Comparison of ENCODE assay signal across 8 cellular contexts in the genomic region with DNA sequence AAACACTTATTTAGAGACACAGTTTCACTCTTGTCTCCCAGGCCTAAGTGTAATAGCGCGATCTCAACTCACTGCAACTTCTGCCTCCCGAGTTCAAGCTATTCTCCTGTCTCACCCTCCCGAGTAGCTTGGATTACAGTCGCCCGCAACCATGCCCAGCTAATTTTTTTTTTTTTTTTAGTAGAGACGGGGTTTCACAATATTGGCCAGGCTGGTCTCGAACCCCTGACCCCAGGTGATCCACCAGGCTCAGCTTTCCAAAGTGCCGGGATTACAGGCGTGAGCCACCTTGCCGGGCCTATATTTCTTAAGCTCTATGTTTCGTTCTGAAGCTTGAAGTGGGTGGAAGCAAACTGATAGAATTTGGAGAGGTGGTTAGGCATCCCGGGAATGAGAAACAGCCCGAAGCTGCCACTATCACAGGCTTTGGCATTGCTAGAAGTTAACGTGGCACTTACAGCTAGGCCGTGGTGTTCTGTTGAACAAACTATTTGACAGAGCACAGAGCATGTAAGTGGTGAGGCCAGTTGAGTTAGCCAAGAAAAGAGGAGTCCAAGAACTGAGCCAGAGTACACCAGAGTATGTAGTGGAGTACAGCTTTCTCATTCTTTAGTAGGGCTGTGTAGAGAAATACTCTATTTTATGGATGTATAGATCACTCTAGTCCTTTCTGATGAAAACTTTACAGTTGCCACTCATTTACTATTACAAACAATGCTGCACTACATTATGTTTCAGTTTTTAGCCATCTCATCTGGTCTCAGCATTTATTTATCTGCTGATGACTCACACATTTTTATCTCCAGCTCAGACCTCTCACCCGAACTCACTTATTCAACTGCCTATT.
DNase-seq lines count a peak whose midpoint lies in the region; ATAC-seq lines count a peak whose summit lies in the region.

No MANE protein-coding gene starts in this region.

- peak overlapping the region; percentile 27 for H2AK5ac ChIP-seq in trophoblast cell (ENCODE audit: low read length)

- ATAC-seq in T-cell (replicated peaks in 1 of 4), result no peak
- no peak for ATAC-seq in GM18873 (IDR thresholded peaks at IDR 0.05; ENCODE audit: low FRiP score, unreplicated experiment)
- no peak for ATAC-seq in GM18511 (IDR thresholded peaks at IDR 0.05; ENCODE audit: unreplicated experiment)
- ATAC-seq in GM21515 (IDR thresholded peaks at IDR 0.05; ENCODE audit: unreplicated experiment), result no peak

- H2BK5ac ChIP-seq in trophoblast cell (ENCODE audit: low read depth, low read length, poor library complexity), result peak overlapping the region; percentile 32

- H3K27ac ChIP-seq in trophoblast cell (ENCODE audit: low read depth, low read length), result peak overlapping the region; percentile 43

- no peaks in the 10 kb centered on the region for H3K27me3 ChIP-seq in trophoblast cell (ENCODE audit: insufficient read depth, low read length)

- H3K18ac ChIP-seq in trophoblast cell (ENCODE audit: low read length), result no peak overlapping the region

- no peak overlapping the region for H4K8ac ChIP-seq in trophoblast cell (ENCODE audit: low read depth, low read length)

- H2AFZ ChIP-seq in trophoblast cell (ENCODE audit: insufficient read depth, low read length, poor library complexity), result no peak overlapping the region

- H3K9me3 ChIP-seq in trophoblast cell (ENCODE audit: insufficient read depth, low read depth, low read length), result no peaks in the 10 kb centered on the region

- H3K14ac ChIP-seq in trophoblast cell (ENCODE audit: low read length), result no peak overlapping the region

- H3K4me2 ChIP-seq in trophoblast cell (ENCODE audit: low read length), result no peak overlapping the region

- POLR2A ChIA-PET in T-cell (lab: Charles Lee), result interaction anchor here (0.5 to 15.4 kb wide), 22 partner anchors 8 to 1868 kb away, joined by 3 to 682 read pairs (median 6); a partner anchor contains a TSS

- peak overlapping the region; percentile 82 to 93 (median 92) for H3K4me3 Mint-ChIP-seq in T-cell

- H3K27me3 Mint-ChIP-seq in T-cell, result peaks cover 0 to 2% of the 10 kb centered on the region in 2 donors

- no CpG with 5 or more reads among the region's 17 CpGs for WGBS in trophoblast cell (ENCODE audit: extremely low coverage, insufficient coverage, insufficient read length)

- no peak overlapping the region for H3K23ac ChIP-seq in trophoblast cell (ENCODE audit: low read length)

- peaks cover 21% of the 10 kb centered on the region for H3K79me1 ChIP-seq in trophoblast cell (ENCODE audit: low read length)

- no peak overlapping the region for H3K4me3 ChIP-seq in trophoblast cell (ENCODE audit: low read depth, low read length)

- no peak overlapping the region for H3K9ac ChIP-seq in trophoblast cell (ENCODE audit: low read length)

- H2BK120ac ChIP-seq in trophoblast cell (ENCODE audit: insufficient read depth, low read length, poor library complexity), result peak overlapping the region; percentile 49

- H3K4me1 ChIP-seq in trophoblast cell (ENCODE audit: control insufficient read depth in 1 of 2, insufficient read depth in 2 of 2, low read length in 2 of 2), result peaks cover 1 to 2% of the 10 kb centered on the region in 2 experiments

- H3K4me1 Mint-ChIP-seq in T-cell, result peaks cover 45 to 56% (median 46%) of the 10 kb centered on the region in 3 donors

- H3K27ac Mint-ChIP-seq in T-cell, result peak overlapping the region; percentile 93 to 99

- peak overlapping the region; percentile 38 for H4K91ac ChIP-seq in trophoblast cell (ENCODE audit: low read depth, low read length)

- H2BK12ac ChIP-seq in trophoblast cell (ENCODE audit: low read length), result peak overlapping the region; percentile 73

- no peaks in the 10 kb centered on the region for H3K36me3 ChIP-seq in trophoblast cell (ENCODE audit: control insufficient read depth in 1 of 2, insufficient read depth in 2 of 2, low read length in 2 of 2)

- no peaks in the 10 kb centered on the region for H3K36me3 Mint-ChIP-seq in T-cell

- H3K79me2 ChIP-seq in trophoblast cell (ENCODE audit: control insufficient read depth, insufficient read depth, low read length, poor library complexity), result peaks cover 9% of the 10 kb centered on the region

- H4K12ac ChIP-seq in trophoblast cell (ENCODE audit: low read depth, low read length), result no peak overlapping the region

- DNase-seq in HCEC 1CT (peak; percentile 86), T-cell (no peak), fibroblast of peridontal ligament (ENCODE audit: extremely low read depth) (peak; percentile 83), trophoblast cell (peak; percentile 82 to 90), GM19240 (ENCODE audit: insufficient read length, low spot score) (no peak)

- CTCF ChIA-PET in T-cell (lab: Charles Lee), result interaction anchor here (0.7 to 3.8 kb wide), 19 partner anchors 18 to 1116 kb away, joined by 3 to 76 read pairs (median 5); a partner anchor contains a TSS

- no peaks in the 10 kb centered on the region for H3K9me3 Mint-ChIP-seq in T-cell

- H3K4ac ChIP-seq in trophoblast cell (ENCODE audit: low read depth, low read length), result no peak overlapping the region

Comparison
In these comparisons a context has a peak if more than half of its experiments do, and no peak if none do; other contexts are left out.
1. DNase-seq: peak in HCEC 1CT (single experiment), fibroblast of peridontal ligament (single experiment) and trophoblast cell (2 of 2); none in T-cell (0 of 34) and GM19240 (single experiment).